In the genomic region with DNA sequence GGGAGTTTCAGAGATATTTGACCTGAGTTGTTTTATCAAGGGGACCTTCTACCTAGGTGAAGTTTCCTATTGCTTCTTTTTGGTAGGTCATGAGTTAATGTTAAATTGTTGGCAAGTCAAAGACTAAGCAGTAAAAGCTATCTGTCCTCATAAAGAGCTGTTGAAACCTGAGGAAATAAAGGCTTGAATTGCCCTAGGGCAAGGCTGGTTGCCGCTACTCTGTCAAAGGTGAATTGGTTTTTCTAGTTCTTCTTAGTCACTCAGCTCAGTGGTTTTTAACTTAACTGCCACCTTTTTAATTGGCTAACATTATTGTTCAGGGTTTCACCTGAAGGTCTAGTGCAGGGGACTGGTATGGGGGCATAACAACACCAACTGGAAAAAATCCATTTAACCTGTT, we compare ENCODE assay signal across 13 cellular contexts.
"Had no signal": no experiment of that assay in that cellular context is flagged by ENCODE, and none has a peak within 500 bp of the region (broad histone marks: within the 10 kb centered on the region; RNA-seq: fewer than 3 reads in every experiment).

No MANE protein-coding gene starts in this region.

- H3K4me3 ChIP-seq: sigmoid colon, stomach, testis, upper lobe of left lung had no signal

- DNase-seq: activated CD4-positive, alpha-beta T cell treated with anti-CD3 and anti-CD28 coated beads, Interleukin-2, amount 10 ng/mL, durations not matched to agents 7 days and 5 days; activated CD8-positive, alpha-beta memory T cell treated with anti-CD3 and anti-CD28 coated beads for 24 hours; activated naive CD8-positive, alpha-beta T cell treated with anti-CD3 and anti-CD28 coated beads for 36 hours; cortex of kidney; effector CD4-positive, alpha-beta T cell; head of caudate nucleus; immature natural killer cell; left colon; sigmoid colon; stimulated activated CD4-positive, alpha-beta T cell treated with anti-CD3 and anti-CD28 coated beads, Interleukin-2, amount 100 ng/mL, for 24 hours; stomach; testis; upper lobe of left lung had no signal
